ENCODE assay signal across 15 cellular contexts in genomic region chr6:149891864-149892263, GRCh38. TPM values are rescaled to one million over a fixed set of nuclear protein-coding genes. Genes with fewer than 3 reads are reported as not detected.
"Had no signal": no experiment of that assay in that cellular context is flagged by ENCODE, and none has a peak within 500 bp of the region (broad histone marks: within the 10 kb centered on the region; RNA-seq: fewer than 3 reads in every experiment).

No MANE protein-coding gene starts in this region.

RNA-seq across cellular contexts. Expression of gene RAET1E, which starts 6.0 kb away (rescaled TPM):
- total RNA-seq: liver; lower lobe of right lung; mesothelial cell of epicardium; mononuclear cell; naive thymus-derived CD4-positive, alpha-beta T cell; natural killer cell treated with Interleukin-12 subunit alpha and Interleukin-12 subunit beta and Interleukin-15 and Interleukin-18, amount 100 ng/mL, for 72 hours; progenitor cell of endocrine pancreas; renal cortical epithelial cell; right lobe of liver; smooth muscle cell; temporal lobe had no signal
- polyA plus RNA-seq: immature natural killer cell; liver; naive thymus-derived CD4-positive, alpha-beta T cell; neural cell; smooth muscle cell had no signal

RNA-seq across cellular contexts. Expression of gene RAET1G, which starts 31.1 kb away (rescaled TPM):
- total RNA-seq: left colon; liver; mesothelial cell of epicardium; mononuclear cell; naive thymus-derived CD4-positive, alpha-beta T cell; progenitor cell of endocrine pancreas; right lobe of liver; skeletal muscle tissue had no signal
- polyA plus RNA-seq: immature natural killer cell; liver; naive thymus-derived CD4-positive, alpha-beta T cell; neural cell had no signal

RNA-seq across cellular contexts. Expression of gene ULBP2, which starts 50.0 kb away (rescaled TPM):
- total RNA-seq: progenitor cell of endocrine pancreas, skeletal muscle tissue had no signal
